2 cellular contexts compared by ENCODE assay signal in the genomic region with DNA sequence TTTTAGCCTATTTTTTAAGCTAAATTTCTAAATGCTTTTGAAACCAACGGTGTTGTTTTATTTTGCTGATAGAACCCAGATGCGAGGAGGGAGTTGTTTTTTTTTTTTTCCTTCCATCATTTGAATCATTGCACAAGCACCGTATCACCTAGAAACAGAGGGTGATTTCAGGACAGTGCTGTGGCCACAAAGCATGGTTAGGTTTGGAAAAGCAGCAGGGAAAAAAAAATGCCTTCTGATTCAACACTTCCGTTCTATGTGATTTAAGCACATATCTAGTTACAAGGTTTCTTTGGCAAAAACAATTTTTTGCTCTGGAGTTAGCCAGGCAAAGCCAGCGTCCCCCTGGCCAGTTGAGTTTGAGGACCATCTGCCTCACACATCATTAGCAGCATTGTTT.
TF ChIP-seq lines count a peak whose summit lies in the region.

No MANE protein-coding gene starts in this region.

TF ChIP-seq in liver, 16 proteins besides CTCF, POLR2A, EP300 and RAD21:
- TF ChIP-seq SP1 (IDR thresholded peaks at IDR 0.05), result no peak
- TF ChIP-seq RXRA (IDR thresholded peaks at IDR 0.05), result peak; percentile 32 to 57

TF ChIP-seq in HepG2, 621 proteins besides CTCF, POLR2A, EP300 and RAD21:
- TF ChIP-seq ZNF569 (CRISPR knock-in tag; IDR thresholded peaks at IDR 0.05; ENCODE audit: borderline replicate concordance) (no peak), MAF1 (CRISPR knock-in tag; IDR thresholded peaks at IDR 0.05; ENCODE audit: borderline replicate concordance) (no peak), MTF1 (CRISPR knock-in tag; IDR thresholded peaks at IDR 0.05) (no peak), ZNF331 (CRISPR knock-in tag; IDR thresholded peaks at IDR 0.05) (no peak), ZNF260 (CRISPR knock-in tag; IDR thresholded peaks at IDR 0.05; ENCODE audit: borderline replicate concordance, low read depth) (no peak), ZBTB38 (CRISPR knock-in tag; IDR thresholded peaks at IDR 0.05) (no peak), CBX1 (IDR thresholded peaks at IDR 0.05; ENCODE audit: low read depth) (no peak), JARID2 (CRISPR knock-in tag; IDR thresholded peaks at IDR 0.05; ENCODE audit: insufficient replicate concordance) (no peak), AGO2 (optimal IDR thresholded peaks at IDR 0.05; ENCODE audit: low read depth, low read length) (no peak)
TF ChIP-seq in HepG2: peak in this region for 0.
